15 cellular contexts compared by ENCODE assay signal in genomic region chr5:56212127-56212879, GRCh38. TPM values are rescaled to one million over a fixed set of nuclear protein-coding genes. Genes with fewer than 3 reads are reported as not detected.
"Had no signal": no experiment of that assay in that cellular context is flagged by ENCODE, and none has a peak within 500 bp of the region (broad histone marks: within the 10 kb centered on the region; RNA-seq: fewer than 3 reads in every experiment).

No MANE protein-coding gene starts in this region.

- ATAC-seq: activated CD4-positive, alpha-beta T cell treated with anti-CD3 and anti-CD28 coated beads for 36 hours; activated T-cell treated with anti-CD3 and anti-CD28 coated beads, Interleukin-2, amount 50 U/mL, for 4 hours; natural killer cell treated with Interleukin-12 subunit alpha and Interleukin-12 subunit beta and Interleukin-15 and Interleukin-18, amount 100 ng/mL, for 72 hours; stimulated activated naive CD8-positive, alpha-beta T cell treated with anti-CD3 and anti-CD28 coated beads, Interleukin-15, Interleukin-2, amounts not matched to agents 100 U/mL and 50 U/mL, for 24 hours had no signal

- DNase-seq: activated CD4-positive, alpha-beta memory T cell treated with anti-CD3 and anti-CD28 coated beads, Interleukin-2, amount 10 ng/mL, durations not matched to agents 7 days and 5 days; activated CD4-positive, alpha-beta T cell treated with anti-CD3 and anti-CD28 coated beads for 36 hours; activated effector memory CD4-positive, alpha-beta T cell treated with anti-CD3 and anti-CD28 coated beads, Interleukin-2, amount 50 U/mL, for 16 hours; activated T-cell treated with anti-CD3 and anti-CD28 coated beads, Interleukin-2, amount 50 U/mL, for 4 hours; amygdala; stimulated activated CD4-positive, alpha-beta T cell treated with anti-CD3 and anti-CD28 coated beads, Interleukin-4, amount 100 ng/mL, for 4 hours; stimulated activated naive CD8-positive, alpha-beta T cell treated with anti-CD3 and anti-CD28 coated beads, Interleukin-15, Interleukin-2, amounts not matched to agents 100 U/mL and 50 U/mL, for 24 hours; T-helper 2 cell; upper lobe of right lung had no signal

- H3K4me3 ChIP-seq: gastroesophageal sphincter, lung, smooth muscle cell, upper lobe of right lung had no signal

- H3K36me3 ChIP-seq: gastroesophageal sphincter, upper lobe of right lung had no signal

- H3K27me3 ChIP-seq: gastroesophageal sphincter, upper lobe of right lung had no signal

- H3K27ac ChIP-seq: upper lobe of right lung had no signal

RNA-seq across cellular contexts. Expression of gene ANKRD55, which starts 20.8 kb away (rescaled TPM):
- total RNA-seq: epithelial cell of proximal tubule, progenitor cell of endocrine pancreas had no signal
